In the genomic region with DNA sequence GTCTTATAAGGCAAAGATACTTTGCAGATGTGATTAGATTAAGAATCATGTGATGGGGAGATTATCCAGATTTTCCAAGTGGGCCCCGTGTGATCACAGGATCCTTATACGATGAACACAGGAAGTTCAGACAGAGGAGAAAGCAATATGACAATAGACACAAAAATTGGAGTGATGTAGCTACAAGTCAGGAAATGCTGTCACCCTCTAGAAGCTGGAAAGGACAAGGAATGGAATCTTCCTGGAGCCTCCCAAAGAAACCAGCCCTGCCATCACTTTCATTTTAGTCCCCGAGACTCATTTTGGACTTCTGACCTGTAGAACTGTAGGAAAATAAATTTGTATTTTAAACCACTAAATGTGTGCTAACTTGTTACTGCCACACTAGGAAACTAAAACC, we compare ENCODE assay signal across 1 cellular context.
TF ChIP-seq lines count a peak whose summit lies in the region.

No MANE protein-coding gene starts in this region.

TF ChIP-seq in GM23338, 12 proteins besides CTCF, POLR2A, EP300 and RAD21 (continued from another document):
- TF ChIP-seq, protein P1, sequence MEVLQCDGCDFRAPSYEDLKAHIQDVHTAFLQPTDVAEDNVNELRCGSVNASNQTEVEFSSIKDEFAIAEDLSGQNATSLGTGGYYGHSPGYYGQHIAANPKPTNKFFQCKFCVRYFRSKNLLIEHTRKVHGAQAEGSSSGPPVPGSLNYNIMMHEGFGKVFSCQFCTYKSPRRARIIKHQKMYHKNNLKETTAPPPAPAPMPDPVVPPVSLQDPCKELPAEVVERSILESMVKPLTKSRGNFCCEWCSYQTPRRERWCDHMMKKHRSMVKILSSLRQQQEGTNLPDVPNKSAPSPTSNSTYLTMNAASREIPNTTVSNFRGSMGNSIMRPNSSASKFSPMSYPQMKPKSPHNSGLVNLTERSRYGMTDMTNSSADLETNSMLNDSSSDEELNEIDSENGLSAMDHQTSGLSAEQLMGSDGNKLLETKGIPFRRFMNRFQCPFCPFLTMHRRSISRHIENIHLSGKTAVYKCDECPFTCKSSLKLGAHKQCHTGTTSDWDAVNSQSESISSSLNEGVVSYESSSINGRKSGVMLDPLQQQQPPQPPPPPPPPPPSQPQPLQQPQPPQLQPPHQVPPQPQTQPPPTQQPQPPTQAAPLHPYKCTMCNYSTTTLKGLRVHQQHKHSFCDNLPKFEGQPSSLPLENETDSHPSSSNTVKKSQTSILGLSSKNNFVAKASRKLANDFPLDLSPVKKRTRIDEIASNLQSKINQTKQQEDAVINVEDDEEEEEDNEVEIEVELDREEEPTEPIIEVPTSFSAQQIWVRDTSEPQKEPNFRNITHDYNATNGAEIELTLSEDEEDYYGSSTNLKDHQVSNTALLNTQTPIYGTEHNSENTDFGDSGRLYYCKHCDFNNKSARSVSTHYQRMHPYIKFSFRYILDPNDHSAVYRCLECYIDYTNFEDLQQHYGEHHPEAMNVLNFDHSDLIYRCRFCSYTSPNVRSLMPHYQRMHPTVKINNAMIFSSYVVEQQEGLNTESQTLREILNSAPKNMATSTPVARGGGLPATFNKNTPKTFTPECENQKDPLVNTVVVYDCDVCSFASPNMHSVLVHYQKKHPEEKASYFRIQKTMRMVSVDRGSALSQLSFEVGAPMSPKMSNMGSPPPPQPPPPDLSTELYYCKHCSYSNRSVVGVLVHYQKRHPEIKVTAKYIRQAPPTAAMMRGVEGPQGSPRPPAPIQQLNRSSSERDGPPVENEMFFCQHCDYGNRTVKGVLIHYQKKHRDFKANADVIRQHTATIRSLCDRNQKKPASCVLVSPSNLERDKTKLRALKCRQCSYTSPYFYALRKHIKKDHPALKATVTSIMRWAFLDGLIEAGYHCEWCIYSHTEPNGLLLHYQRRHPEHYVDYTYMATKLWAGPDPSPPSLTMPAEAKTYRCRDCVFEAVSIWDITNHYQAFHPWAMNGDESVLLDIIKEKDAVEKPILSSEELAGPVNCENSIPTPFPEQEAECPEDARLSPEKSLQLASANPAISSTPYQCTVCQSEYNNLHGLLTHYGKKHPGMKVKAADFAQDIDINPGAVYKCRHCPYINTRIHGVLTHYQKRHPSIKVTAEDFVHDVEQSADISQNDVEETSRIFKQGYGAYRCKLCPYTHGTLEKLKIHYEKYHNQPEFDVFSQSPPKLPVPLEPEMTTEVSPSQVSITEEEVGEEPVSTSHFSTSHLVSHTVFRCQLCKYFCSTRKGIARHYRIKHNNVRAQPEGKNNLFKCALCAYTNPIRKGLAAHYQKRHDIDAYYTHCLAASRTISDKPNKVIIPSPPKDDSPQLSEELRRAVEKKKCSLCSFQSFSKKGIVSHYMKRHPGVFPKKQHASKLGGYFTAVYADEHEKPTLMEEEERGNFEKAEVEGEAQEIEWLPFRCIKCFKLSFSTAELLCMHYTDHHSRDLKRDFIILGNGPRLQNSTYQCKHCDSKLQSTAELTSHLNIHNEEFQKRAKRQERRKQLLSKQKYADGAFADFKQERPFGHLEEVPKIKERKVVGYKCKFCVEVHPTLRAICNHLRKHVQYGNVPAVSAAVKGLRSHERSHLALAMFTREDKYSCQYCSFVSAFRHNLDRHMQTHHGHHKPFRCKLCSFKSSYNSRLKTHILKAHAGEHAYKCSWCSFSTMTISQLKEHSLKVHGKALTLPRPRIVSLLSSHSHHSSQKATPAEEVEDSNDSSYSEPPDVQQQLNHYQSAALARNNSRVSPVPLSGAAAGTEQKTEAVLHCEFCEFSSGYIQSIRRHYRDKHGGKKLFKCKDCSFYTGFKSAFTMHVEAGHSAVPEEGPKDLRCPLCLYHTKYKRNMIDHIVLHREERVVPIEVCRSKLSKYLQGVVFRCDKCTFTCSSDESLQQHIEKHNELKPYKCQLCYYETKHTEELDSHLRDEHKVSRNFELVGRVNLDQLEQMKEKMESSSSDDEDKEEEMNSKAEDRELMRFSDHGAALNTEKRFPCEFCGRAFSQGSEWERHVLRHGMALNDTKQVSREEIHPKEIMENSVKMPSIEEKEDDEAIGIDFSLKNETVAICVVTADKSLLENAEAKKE (CRISPR knock-in tag; IDR thresholded peaks at IDR 0.05) = no peak
- TF ChIP-seq, protein P2, sequence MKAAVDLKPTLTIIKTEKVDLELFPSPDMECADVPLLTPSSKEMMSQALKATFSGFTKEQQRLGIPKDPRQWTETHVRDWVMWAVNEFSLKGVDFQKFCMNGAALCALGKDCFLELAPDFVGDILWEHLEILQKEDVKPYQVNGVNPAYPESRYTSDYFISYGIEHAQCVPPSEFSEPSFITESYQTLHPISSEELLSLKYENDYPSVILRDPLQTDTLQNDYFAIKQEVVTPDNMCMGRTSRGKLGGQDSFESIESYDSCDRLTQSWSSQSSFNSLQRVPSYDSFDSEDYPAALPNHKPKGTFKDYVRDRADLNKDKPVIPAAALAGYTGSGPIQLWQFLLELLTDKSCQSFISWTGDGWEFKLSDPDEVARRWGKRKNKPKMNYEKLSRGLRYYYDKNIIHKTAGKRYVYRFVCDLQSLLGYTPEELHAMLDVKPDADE (IDR thresholded peaks at IDR 0.05) = no peak
- TF ChIP-seq EZH2phosphoT487 (IDR thresholded peaks at IDR 0.05; ENCODE audit: unreplicated experiment) = no peak
- no peak for TF ChIP-seq EZH2 (IDR thresholded peaks at IDR 0.05; ENCODE audit: low read depth, unreplicated experiment)
- no peak for TF ChIP-seq STAT1 (IDR thresholded peaks at IDR 0.05; ENCODE audit: unreplicated experiment)
- no peak for TF ChIP-seq ZNF114 (CRISPR knock-in tag; IDR thresholded peaks at IDR 0.05)
- no peak for TF ChIP-seq ZNF331 (CRISPR knock-in tag; IDR thresholded peaks at IDR 0.05; ENCODE audit: low read depth)
